12 cellular contexts compared by ENCODE assay signal in genomic region chr4:75004755-75005668, GRCh38.
DNase-seq lines count a peak whose midpoint lies in the region; ATAC-seq and TF ChIP-seq lines count a peak whose summit lies in the region.
"Had no signal": no experiment of that assay in that cellular context is flagged by ENCODE, and none has a peak within 500 bp of the region (broad histone marks: within the 10 kb centered on the region; RNA-seq: fewer than 3 reads in every experiment).

No MANE protein-coding gene starts in this region.

- no peaks in the 10 kb centered on the region for H3K79me1 ChIP-seq in trophoblast cell (ENCODE audit: low read length)

- H3K4me2 ChIP-seq in OCI-LY3 (ENCODE audit: low read length) (peak overlapping the region; percentile 41), parathyroid adenoma (ENCODE audit: low read length) (no peak overlapping the region), trophoblast cell (ENCODE audit: low read length) (no peak overlapping the region)

- H3K4ac ChIP-seq in trophoblast cell (ENCODE audit: low read depth, low read length) = no peak overlapping the region

- DNase-seq in Ammon's horn (ENCODE audit: low spot score) (no peak), trophoblast cell (no peak), inferior parietal cortex (ENCODE audit: extremely low spot score) (no peak)
- DNase-seq: activated naive CD8-positive, alpha-beta T cell treated with anti-CD3 and anti-CD28 coated beads for 36 hours; NK-92 treated with Interleukin-12 subunit alpha and Interleukin-12 subunit beta, amount 100 ng/mL, for 24 hours had no signal

- peaks cover 80% of the 10 kb centered on the region for H3K36me3 ChIP-seq in OCI-LY3 (replicated peaks; ENCODE audit: low read depth, low read length)
- no peaks in the 10 kb centered on the region for H3K36me3 ChIP-seq in parathyroid adenoma (ENCODE audit: control insufficient read depth, insufficient read depth, low read length)
- H3K36me3 ChIP-seq in trophoblast cell (ENCODE audit: control insufficient read depth in 1 of 2, insufficient read depth in 2 of 2, low read length in 2 of 2) = no peaks in the 10 kb centered on the region

- no peak overlapping the region for H4K91ac ChIP-seq in trophoblast cell (ENCODE audit: low read depth, low read length)

- H4K8ac ChIP-seq in trophoblast cell (ENCODE audit: low read depth, low read length) = no peak overlapping the region

- H3K18ac ChIP-seq in trophoblast cell (ENCODE audit: low read length) = no peak overlapping the region

- H3K27ac ChIP-seq in OCI-LY3 (ENCODE audit: low read length) (peak overlapping the region; percentile 40), parathyroid adenoma (no peak overlapping the region), trophoblast cell (ENCODE audit: low read depth, low read length) (no peak overlapping the region)
- H3K27ac ChIP-seq: VCaP had no signal

- H3K4me3 ChIP-seq in OCI-LY3 (ENCODE audit: low read length) (peak overlapping the region; percentile 12; the same call in 1 of the 2 replicates), parathyroid adenoma (ENCODE audit: low read depth, low read length) (no peak overlapping the region), trophoblast cell (ENCODE audit: low read depth, low read length) (no peak overlapping the region)

- no peak overlapping the region for H2AK5ac ChIP-seq in trophoblast cell (ENCODE audit: low read length)

- H3K23ac ChIP-seq in trophoblast cell (ENCODE audit: low read length) = no peak overlapping the region

- H3K4me1 ChIP-seq in OCI-LY3 (ENCODE audit: low read length) (peaks cover 38% of the 10 kb centered on the region), parathyroid adenoma (no peaks in the 10 kb centered on the region), trophoblast cell (ENCODE audit: control insufficient read depth in 1 of 2, insufficient read depth in 2 of 2, low read length in 2 of 2) (peaks cover 0 to 2% of the 10 kb centered on the region in 2 experiments)

- ATAC-seq in GM18909 (IDR thresholded peaks at IDR 0.05; ENCODE audit: poor library complexity, unreplicated experiment) = peak; percentile 94
- ATAC-seq in HG02973 (IDR thresholded peaks at IDR 0.05; ENCODE audit: unreplicated experiment) = peak; percentile 70
- no peak for ATAC-seq in activated CD4-positive, CD25-positive, alpha-beta regulatory T cell treated with anti-CD3 and anti-CD28 coated beads, Interleukin-2, amount 50 U/mL, for 24 hours
- ATAC-seq: HepG2 had no signal

- no peak overlapping the region for H2BK5ac ChIP-seq in trophoblast cell (ENCODE audit: low read depth, low read length, poor library complexity)

- H3K9me3 ChIP-seq in OCI-LY3 (ENCODE audit: insufficient read depth, low read length) (0 out of 2 replicates have a peak, but pooled peaks cover 6% of the 10 kb centered on the region), parathyroid adenoma (ENCODE audit: control insufficient read depth, low read length) (no peaks in the 10 kb centered on the region), trophoblast cell (ENCODE audit: insufficient read depth, low read depth, low read length) (no peaks in the 10 kb centered on the region)

- peaks cover 94% of the 10 kb centered on the region for H3K79me2 ChIP-seq in OCI-LY3 (ENCODE audit: low read length)
- no peaks in the 10 kb centered on the region for H3K79me2 ChIP-seq in parathyroid adenoma
- no peaks in the 10 kb centered on the region for H3K79me2 ChIP-seq in trophoblast cell (ENCODE audit: control insufficient read depth, insufficient read depth, low read length, poor library complexity)

- H4K20me1 ChIP-seq in OCI-LY3 (ENCODE audit: insufficient read depth, low read length) = peaks cover 84% of the 10 kb centered on the region

- no peak overlapping the region for H4K12ac ChIP-seq in trophoblast cell (ENCODE audit: low read depth, low read length)

- H3K9ac ChIP-seq in OCI-LY3 (ENCODE audit: low read length) (0 out of 2 replicates have a peak overlapping the region, but pooled peaks have one; percentile 1), parathyroid adenoma (no peak overlapping the region), trophoblast cell (ENCODE audit: low read length) (no peak overlapping the region)

- H2BK12ac ChIP-seq in trophoblast cell (ENCODE audit: low read length) = no peak overlapping the region

- H3K27me3 ChIP-seq in OCI-LY3 (ENCODE audit: low read depth, low read length) = no peaks in the 10 kb centered on the region
- no peaks in the 10 kb centered on the region for H3K27me3 ChIP-seq in parathyroid adenoma (ENCODE audit: control insufficient read depth, insufficient read depth, low read length)
- H3K27me3 ChIP-seq in trophoblast cell (ENCODE audit: insufficient read depth, low read length) = no peaks in the 10 kb centered on the region

- no peak overlapping the region for H2BK120ac ChIP-seq in trophoblast cell (ENCODE audit: insufficient read depth, low read length, poor library complexity)

- no peak for TF ChIP-seq CTCF in OCI-LY3 (IDR thresholded peaks at IDR 0.05; ENCODE audit: low read depth, low read length)
- no peak for TF ChIP-seq CTCF in parathyroid adenoma (IDR thresholded peaks at IDR 0.05)

- WGBS in trophoblast cell (ENCODE audit: extremely low coverage, insufficient coverage, insufficient read length) = no CpG with 5 or more reads among the region's 9 CpGs

- H3K14ac ChIP-seq in trophoblast cell (ENCODE audit: low read length) = no peak overlapping the region

- H2AFZ ChIP-seq in OCI-LY3 (ENCODE audit: low read depth, low read length) (no peak overlapping the region), parathyroid adenoma (peak overlapping the region; percentile 33), trophoblast cell (ENCODE audit: insufficient read depth, low read length, poor library complexity) (no peak overlapping the region)

Comparison
In these comparisons a context has a peak if more than half of its experiments do, and no peak if none do; other contexts are left out.
1. ATAC-seq: peak in GM18909 (single experiment) and HG02973 (single experiment); none in activated CD4-positive, CD25-positive, alpha-beta regulatory T cell treated with anti-CD3 and anti-CD28 coated beads, Interleukin-2, amount 50 U/mL, for 24 hours (0 of 2).